In genomic region chr11:9972917-9973504, GRCh38 we compare ENCODE assay signal across 8 cellular contexts.
DNase-seq lines count a peak whose midpoint lies in the region; ATAC-seq and TF ChIP-seq lines count a peak whose summit lies in the region.

No MANE protein-coding gene starts in this region.

- no peak overlapping the region for H2AFZ ChIP-seq in parathyroid adenoma

- TF ChIP-seq CTCF in GM12875 (IDR thresholded peaks at IDR 0.05; ENCODE audit: borderline replicate concordance, insufficient read depth, low read depth, low read length) (peak; percentile 46; the same call in 1 of the 2 replicates), WI38 (IDR thresholded peaks at IDR 0.05; ENCODE audit: low read depth, low read length) (peak; percentile 52), foreskin fibroblast (IDR thresholded peaks at IDR 0.05; ENCODE audit: low read depth, low read length) (peak; percentile 66), parathyroid adenoma (IDR thresholded peaks at IDR 0.05) (peak; percentile 52)

- no peak overlapping the region for H3K4me2 ChIP-seq in parathyroid adenoma (ENCODE audit: low read length)

- peak; percentile 58 to 71 for DNase-seq in AML-193 (lab: John Stamatoyannopoulos, UW)
- DNase-seq in M059J (ENCODE audit: low read depth) = peak; percentile 55
- DNase-seq in foreskin fibroblast = peak; percentile 59 to 87
- DNase-seq in effector CD4-positive, alpha-beta T cell = no peak

- H3K4me3 ChIP-seq in GM12875 (ENCODE audit: low read depth, low read length) (no peak overlapping the region), WI38 (ENCODE audit: low read depth, low read length) (no peak overlapping the region), foreskin fibroblast (ENCODE audit: low read depth in 1 of 2, low read length in 2 of 2) (no peak overlapping the region), parathyroid adenoma (ENCODE audit: low read depth, low read length) (no peak overlapping the region)

- no peak for ATAC-seq in GM18519 (IDR thresholded peaks at IDR 0.05; ENCODE audit: low FRiP score, unreplicated experiment)

- no peaks in the 10 kb centered on the region for H3K36me3 ChIP-seq in parathyroid adenoma (ENCODE audit: control insufficient read depth, insufficient read depth, low read length)

- H3K79me2 ChIP-seq in parathyroid adenoma = no peaks in the 10 kb centered on the region

- no peak overlapping the region for H3K27ac ChIP-seq in parathyroid adenoma

- H3K27me3 ChIP-seq in parathyroid adenoma (ENCODE audit: control insufficient read depth, insufficient read depth, low read length) = no peaks in the 10 kb centered on the region

- H3K9ac ChIP-seq in parathyroid adenoma = no peak overlapping the region

- H3K9me3 ChIP-seq in parathyroid adenoma (ENCODE audit: control insufficient read depth, low read length) = no peaks in the 10 kb centered on the region

- H3K4me1 ChIP-seq in parathyroid adenoma = no peaks in the 10 kb centered on the region
